1 cellular context compared by ENCODE assay signal in the genomic region with DNA sequence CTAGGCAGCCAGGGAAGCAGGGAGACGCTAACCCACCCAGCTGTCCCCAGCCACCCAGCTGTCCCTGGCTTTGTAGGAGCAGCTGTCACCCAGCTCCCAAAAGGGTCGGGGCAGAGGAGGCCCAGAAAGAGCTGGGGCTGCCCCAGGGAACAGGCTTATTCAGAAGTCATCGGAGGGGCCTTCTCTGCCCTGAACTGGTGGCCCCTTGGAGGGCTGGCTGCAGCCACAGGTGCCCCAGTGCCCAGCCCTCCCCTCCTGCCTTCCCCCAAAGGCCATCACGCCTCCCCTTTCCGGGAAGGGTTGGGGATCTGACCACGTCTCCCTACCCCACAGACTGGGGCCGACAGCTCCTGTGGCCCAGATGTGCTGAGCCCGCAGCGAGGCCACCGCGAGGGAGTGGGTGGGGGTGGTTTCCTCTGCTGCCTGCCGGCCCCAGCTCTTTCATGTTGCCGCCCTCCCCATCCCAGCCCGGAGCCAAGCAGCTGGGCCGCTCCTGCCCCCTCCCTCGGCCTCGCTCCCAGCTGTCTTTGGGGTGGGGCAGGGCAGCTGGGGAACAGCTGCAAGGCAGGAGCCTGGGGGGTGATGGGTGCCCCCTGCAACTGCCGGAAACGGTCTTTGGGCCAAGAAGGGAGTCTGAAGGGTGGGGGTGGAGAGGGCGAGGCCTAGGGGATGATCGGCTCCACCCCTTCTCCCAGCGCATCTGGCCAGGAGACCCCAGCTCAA.
TF ChIP-seq lines count a peak whose summit lies in the region.

No MANE protein-coding gene starts in this region.

TF ChIP-seq in HepG2, 621 proteins besides CTCF, POLR2A, EP300 and RAD21 (continues in another document):
- TF ChIP-seq ISL2 (CRISPR knock-in tag; IDR thresholded peaks at IDR 0.05) (peak; percentile 68), NCOA2 (CRISPR knock-in tag; IDR thresholded peaks at IDR 0.05) (peak; percentile 68), ZNF24 (IDR thresholded peaks at IDR 0.05) (no peak), ASH2L (IDR thresholded peaks at IDR 0.05; ENCODE audit: insufficient read length, low read depth, low read length) (peak; percentile 52), ZNF367 (CRISPR knock-in tag; IDR thresholded peaks at IDR 0.05; ENCODE audit: borderline replicate concordance) (no peak), ZZZ3 (CRISPR knock-in tag; IDR thresholded peaks at IDR 0.05; ENCODE audit: borderline replicate concordance) (0 out of 2 replicates have a peak, but pooled peaks have one; percentile 59), MAFF (IDR thresholded peaks at IDR 0.05; ENCODE audit: low read depth, low read length) (peak; percentile 44; the same call in 1 of the 2 replicates), ZNF441 (CRISPR knock-in tag; IDR thresholded peaks at IDR 0.05; ENCODE audit: borderline replicate concordance) (no peak), ZNF383 (CRISPR knock-in tag; IDR thresholded peaks at IDR 0.05; ENCODE audit: borderline replicate concordance) (peak; percentile 78; the same call in 1 of the 2 replicates), ZNF605 (CRISPR knock-in tag; IDR thresholded peaks at IDR 0.05) (no peak), REL (CRISPR knock-in tag; conservative IDR thresholded peaks at IDR 0.05) (no peak), ATF7 (IDR thresholded peaks at IDR 0.05) (no peak), ATF7 (CRISPR knock-in tag; IDR thresholded peaks at IDR 0.05) (peak; percentile 33; the same call in 1 of the 2 replicates), CENPX (CRISPR knock-in tag; IDR thresholded peaks at IDR 0.05) (no peak), CBFB (CRISPR knock-in tag; IDR thresholded peaks at IDR 0.05) (0 out of 2 replicates have a peak, but pooled peaks have one; percentile 40), ZNF660 (CRISPR knock-in tag; IDR thresholded peaks at IDR 0.05; ENCODE audit: borderline replicate concordance, low read depth) (no peak), EED (CRISPR knock-in tag; IDR thresholded peaks at IDR 0.05) (no peak), PHF21A (CRISPR knock-in tag; IDR thresholded peaks at IDR 0.05) (peak; percentile 83), SOX13 (IDR thresholded peaks at IDR 0.05) (no peak), SOX13 (CRISPR knock-in tag; conservative IDR thresholded peaks at IDR 0.05 in 1 of 2, IDR thresholded peaks at IDR 0.05 in 1 of 2) (peak in 1 of 2 experiments; percentile 59; a peak in 1 of 4 replicates), MED1 (CRISPR knock-in tag; IDR thresholded peaks at IDR 0.05) (peak; percentile 43; the same call in 1 of the 2 replicates), SNAI1 (CRISPR knock-in tag; IDR thresholded peaks at IDR 0.05; ENCODE audit: borderline replicate concordance) (no peak), HDAC2 (CRISPR knock-in tag; IDR thresholded peaks at IDR 0.05) (peak; percentile 79), GATAD2A (CRISPR knock-in tag; IDR thresholded peaks at IDR 0.05) (peak; percentile 74), ZNF780A (CRISPR knock-in tag; IDR thresholded peaks at IDR 0.05) (no peak), ZNF644 (CRISPR knock-in tag; IDR thresholded peaks at IDR 0.05; ENCODE audit: low read depth) (no peak), ZBTB7A (CRISPR knock-in tag; IDR thresholded peaks at IDR 0.05) (peak; percentile 84), KMT2B (CRISPR knock-in tag; IDR thresholded peaks at IDR 0.05) (no peak), SALL1 (CRISPR knock-in tag; IDR thresholded peaks at IDR 0.05) (peak; percentile 8; the same call in 1 of the 2 replicates), MBNL3 (CRISPR knock-in tag; conservative IDR thresholded peaks at IDR 0.05) (no peak), ZNF792 (CRISPR knock-in tag; IDR thresholded peaks at IDR 0.05) (peak; percentile 78; the same call in 1 of the 2 replicates), CBX5 (CRISPR knock-in tag; IDR thresholded peaks at IDR 0.05; ENCODE audit: borderline replicate concordance) (peak; percentile 65; the same call in 1 of the 2 replicates), ZNF44 (CRISPR knock-in tag; IDR thresholded peaks at IDR 0.05) (no peak), ZNF484 (CRISPR knock-in tag; IDR thresholded peaks at IDR 0.05; ENCODE audit: borderline replicate concordance, low read depth) (no peak)
- TF ChIP-seq, protein P1, sequence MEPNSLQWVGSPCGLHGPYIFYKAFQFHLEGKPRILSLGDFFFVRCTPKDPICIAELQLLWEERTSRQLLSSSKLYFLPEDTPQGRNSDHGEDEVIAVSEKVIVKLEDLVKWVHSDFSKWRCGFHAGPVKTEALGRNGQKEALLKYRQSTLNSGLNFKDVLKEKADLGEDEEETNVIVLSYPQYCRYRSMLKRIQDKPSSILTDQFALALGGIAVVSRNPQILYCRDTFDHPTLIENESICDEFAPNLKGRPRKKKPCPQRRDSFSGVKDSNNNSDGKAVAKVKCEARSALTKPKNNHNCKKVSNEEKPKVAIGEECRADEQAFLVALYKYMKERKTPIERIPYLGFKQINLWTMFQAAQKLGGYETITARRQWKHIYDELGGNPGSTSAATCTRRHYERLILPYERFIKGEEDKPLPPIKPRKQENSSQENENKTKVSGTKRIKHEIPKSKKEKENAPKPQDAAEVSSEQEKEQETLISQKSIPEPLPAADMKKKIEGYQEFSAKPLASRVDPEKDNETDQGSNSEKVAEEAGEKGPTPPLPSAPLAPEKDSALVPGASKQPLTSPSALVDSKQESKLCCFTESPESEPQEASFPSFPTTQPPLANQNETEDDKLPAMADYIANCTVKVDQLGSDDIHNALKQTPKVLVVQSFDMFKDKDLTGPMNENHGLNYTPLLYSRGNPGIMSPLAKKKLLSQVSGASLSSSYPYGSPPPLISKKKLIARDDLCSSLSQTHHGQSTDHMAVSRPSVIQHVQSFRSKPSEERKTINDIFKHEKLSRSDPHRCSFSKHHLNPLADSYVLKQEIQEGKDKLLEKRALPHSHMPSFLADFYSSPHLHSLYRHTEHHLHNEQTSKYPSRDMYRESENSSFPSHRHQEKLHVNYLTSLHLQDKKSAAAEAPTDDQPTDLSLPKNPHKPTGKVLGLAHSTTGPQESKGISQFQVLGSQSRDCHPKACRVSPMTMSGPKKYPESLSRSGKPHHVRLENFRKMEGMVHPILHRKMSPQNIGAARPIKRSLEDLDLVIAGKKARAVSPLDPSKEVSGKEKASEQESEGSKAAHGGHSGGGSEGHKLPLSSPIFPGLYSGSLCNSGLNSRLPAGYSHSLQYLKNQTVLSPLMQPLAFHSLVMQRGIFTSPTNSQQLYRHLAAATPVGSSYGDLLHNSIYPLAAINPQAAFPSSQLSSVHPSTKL (CRISPR knock-in tag; IDR thresholded peaks at IDR 0.05): peak; percentile 80
- TF ChIP-seq, protein P2, sequence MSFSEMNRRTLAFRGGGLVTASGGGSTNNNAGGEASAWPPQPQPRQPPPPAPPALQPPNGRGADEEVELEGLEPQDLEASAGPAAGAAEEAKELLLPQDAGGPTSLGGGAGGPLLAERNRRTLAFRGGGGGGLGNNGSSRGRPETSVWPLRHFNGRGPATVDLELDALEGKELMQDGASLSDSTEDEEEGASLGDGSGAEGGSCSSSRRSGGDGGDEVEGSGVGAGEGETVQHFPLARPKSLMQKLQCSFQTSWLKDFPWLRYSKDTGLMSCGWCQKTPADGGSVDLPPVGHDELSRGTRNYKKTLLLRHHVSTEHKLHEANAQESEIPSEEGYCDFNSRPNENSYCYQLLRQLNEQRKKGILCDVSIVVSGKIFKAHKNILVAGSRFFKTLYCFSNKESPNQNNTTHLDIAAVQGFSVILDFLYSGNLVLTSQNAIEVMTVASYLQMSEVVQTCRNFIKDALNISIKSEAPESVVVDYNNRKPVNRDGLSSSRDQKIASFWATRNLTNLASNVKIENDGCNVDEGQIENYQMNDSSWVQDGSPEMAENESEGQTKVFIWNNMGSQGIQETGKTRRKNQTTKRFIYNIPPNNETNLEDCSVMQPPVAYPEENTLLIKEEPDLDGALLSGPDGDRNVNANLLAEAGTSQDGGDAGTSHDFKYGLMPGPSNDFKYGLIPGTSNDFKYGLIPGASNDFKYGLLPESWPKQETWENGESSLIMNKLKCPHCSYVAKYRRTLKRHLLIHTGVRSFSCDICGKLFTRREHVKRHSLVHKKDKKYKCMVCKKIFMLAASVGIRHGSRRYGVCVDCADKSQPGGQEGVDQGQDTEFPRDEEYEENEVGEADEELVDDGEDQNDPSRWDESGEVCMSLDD (CRISPR knock-in tag; IDR thresholded peaks at IDR 0.05; ENCODE audit: borderline replicate concordance): peak; percentile 52; the same call in 1 of the 2 replicates
- TF ChIP-seq, protein P3, sequence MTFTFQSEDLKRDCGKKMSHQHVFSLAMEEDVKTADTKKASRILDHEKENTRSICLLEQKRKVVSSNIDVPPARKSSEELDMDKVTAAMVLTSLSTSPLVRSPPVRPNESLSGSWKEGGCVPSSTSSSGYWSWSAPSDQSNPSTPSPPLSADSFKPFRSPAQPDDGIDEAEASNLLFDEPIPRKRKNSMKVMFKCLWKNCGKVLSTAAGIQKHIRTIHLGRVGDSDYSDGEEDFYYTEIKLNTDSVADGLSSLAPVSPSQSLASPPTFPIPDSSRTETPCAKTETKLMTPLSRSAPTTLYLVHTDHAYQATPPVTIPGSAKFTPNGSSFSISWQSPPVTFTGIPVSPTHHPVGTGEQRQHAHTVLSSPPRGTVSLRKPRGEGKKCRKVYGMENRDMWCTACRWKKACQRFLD (CRISPR knock-in tag; IDR thresholded peaks at IDR 0.05; ENCODE audit: borderline replicate concordance): 0 out of 2 replicates have a peak, but pooled peaks have one; percentile 26
- TF ChIP-seq, protein P4, sequence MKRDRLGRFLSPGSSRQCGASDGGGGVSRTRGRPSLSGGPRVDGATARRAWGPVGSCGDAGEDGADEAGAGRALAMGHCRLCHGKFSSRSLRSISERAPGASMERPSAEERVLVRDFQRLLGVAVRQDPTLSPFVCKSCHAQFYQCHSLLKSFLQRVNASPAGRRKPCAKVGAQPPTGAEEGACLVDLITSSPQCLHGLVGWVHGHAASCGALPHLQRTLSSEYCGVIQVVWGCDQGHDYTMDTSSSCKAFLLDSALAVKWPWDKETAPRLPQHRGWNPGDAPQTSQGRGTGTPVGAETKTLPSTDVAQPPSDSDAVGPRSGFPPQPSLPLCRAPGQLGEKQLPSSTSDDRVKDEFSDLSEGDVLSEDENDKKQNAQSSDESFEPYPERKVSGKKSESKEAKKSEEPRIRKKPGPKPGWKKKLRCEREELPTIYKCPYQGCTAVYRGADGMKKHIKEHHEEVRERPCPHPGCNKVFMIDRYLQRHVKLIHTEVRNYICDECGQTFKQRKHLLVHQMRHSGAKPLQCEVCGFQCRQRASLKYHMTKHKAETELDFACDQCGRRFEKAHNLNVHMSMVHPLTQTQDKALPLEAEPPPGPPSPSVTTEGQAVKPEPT (CRISPR knock-in tag; IDR thresholded peaks at IDR 0.05; ENCODE audit: low read depth): 0 out of 2 replicates have a peak, but pooled peaks have one; percentile 27
- TF ChIP-seq, protein P5, sequence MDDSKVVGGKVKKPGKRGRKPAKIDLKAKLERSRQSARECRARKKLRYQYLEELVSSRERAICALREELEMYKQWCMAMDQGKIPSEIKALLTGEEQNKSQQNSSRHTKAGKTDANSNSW (CRISPR knock-in tag; IDR thresholded peaks at IDR 0.05; ENCODE audit: borderline replicate concordance): no peak
- TF ChIP-seq, protein P6, sequence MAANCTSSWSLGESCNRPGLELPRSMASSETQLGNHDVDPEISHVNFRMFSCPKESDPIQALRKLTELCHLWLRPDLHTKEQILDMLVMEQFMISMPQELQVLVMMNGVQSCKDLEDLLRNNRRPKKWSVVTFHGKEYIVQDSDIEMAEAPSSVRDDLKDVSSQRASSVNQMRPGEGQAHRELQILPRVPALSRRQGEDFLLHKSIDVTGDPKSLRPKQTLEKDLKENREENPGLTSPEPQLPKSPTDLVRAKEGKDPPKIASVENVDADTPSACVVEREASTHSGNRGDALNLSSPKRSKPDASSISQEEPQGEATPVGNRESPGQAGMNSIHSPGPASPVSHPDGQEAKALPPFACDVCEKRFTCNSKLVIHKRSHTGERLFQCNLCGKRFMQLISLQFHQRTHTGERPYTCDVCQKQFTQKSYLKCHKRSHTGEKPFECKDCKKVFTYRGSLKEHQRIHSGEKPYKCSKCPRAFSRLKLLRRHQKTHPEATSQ (CRISPR knock-in tag; IDR thresholded peaks at IDR 0.05; ENCODE audit: borderline replicate concordance): peak; percentile 81; the same call in 1 of the 2 replicates
- TF ChIP-seq, protein P7, sequence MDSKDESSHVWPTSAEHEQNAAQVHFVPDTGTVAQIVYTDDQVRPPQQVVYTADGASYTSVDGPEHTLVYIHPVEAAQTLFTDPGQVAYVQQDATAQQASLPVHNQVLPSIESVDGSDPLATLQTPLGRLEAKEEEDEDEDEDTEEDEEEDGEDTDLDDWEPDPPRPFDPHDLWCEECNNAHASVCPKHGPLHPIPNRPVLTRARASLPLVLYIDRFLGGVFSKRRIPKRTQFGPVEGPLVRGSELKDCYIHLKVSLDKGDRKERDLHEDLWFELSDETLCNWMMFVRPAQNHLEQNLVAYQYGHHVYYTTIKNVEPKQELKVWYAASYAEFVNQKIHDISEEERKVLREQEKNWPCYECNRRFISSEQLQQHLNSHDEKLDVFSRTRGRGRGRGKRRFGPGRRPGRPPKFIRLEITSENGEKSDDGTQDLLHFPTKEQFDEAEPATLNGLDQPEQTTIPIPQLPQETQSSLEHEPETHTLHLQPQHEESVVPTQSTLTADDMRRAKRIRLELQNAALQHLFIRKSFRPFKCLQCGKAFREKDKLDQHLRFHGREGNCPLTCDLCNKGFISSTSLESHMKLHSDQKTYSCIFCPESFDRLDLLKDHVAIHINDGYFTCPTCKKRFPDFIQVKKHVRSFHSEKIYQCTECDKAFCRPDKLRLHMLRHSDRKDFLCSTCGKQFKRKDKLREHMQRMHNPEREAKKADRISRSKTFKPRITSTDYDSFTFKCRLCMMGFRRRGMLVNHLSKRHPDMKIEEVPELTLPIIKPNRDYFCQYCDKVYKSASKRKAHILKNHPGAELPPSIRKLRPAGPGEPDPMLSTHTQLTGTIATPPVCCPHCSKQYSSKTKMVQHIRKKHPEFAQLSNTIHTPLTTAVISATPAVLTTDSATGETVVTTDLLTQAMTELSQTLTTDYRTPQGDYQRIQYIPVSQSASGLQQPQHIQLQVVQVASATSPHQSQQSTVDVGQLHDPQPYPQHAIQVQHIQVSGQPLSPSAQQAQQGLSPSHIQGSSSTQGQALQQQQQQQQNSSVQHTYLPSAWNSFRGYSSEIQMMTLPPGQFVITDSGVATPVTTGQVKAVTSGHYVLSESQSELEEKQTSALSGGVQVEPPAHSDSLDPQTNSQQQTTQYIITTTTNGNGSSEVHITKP (CRISPR knock-in tag; IDR thresholded peaks at IDR 0.05; ENCODE audit: low read depth): peak; percentile 61; the same call in 1 of the 2 replicates
